13 cellular contexts compared by ENCODE assay signal in genomic region chr2:232598293-232598692, GRCh38. TPM values are rescaled to one million over a fixed set of nuclear protein-coding genes. Genes with fewer than 3 reads are reported as not detected.
DNase-seq lines count a peak whose midpoint lies in the region; ATAC-seq, FAIRE-seq and TF ChIP-seq lines count a peak whose summit lies in the region.
"Had no signal": no experiment of that assay in that cellular context is flagged by ENCODE, and none has a peak within 500 bp of the region (broad histone marks: within the 10 kb centered on the region; RNA-seq: fewer than 3 reads in every experiment).

No MANE protein-coding gene starts in this region.

- CTCF ChIA-PET in HCT116 (lab: Charles Lee) = no interaction called here

- no peaks in the 10 kb centered on the region for H3K36me3 ChIP-seq in HCT116 (ENCODE audit: control insufficient read depth in 1 of 2, insufficient read depth in 2 of 2, low read length in 2 of 2)
- no peaks in the 10 kb centered on the region for H3K36me3 ChIP-seq in kidney (ENCODE audit: control insufficient read depth in 1 of 2, insufficient read depth in 2 of 2, low read length in 2 of 2)
- no peaks in the 10 kb centered on the region for H3K36me3 ChIP-seq in Peyer's patch
- H3K36me3 ChIP-seq: BLaER1 treated with 17β-estradiol and CSF1 and Interleukin-3, amounts not matched to agents 10 nM and 100 nM had no signal

- ATAC-seq in HCT116 (0 out of 2 replicates have a peak, but pooled peaks have one; percentile 47), esophagus mucosa (peak; percentile 32)

- peak; percentile 34 for DNase-seq in ELF-1 (ENCODE audit: low read depth, low spot score)
- DNase-seq in HCT116 (ENCODE audit: low read depth, low spot score) = no peak
- peak; percentile 27 for DNase-seq in kidney
- DNase-seq in NCI-H526 (lab: John Stamatoyannopoulos, UW) = no peak
- DNase-seq in mesenteric fat pad (ENCODE audit: low spot score) = no peak
- DNase-seq in Peyer's patch = no peak
- DNase-seq: 8988T; CD4-positive, CD25-positive, alpha-beta regulatory T cell; DMS53; GOT3 had no signal

- no peaks in the 10 kb centered on the region for H3K9me2 ChIP-seq in HCT116 (ENCODE audit: insufficient read depth)

- H3K9me3 ChIP-seq in HCT116 (ENCODE audit: control insufficient read depth in 1 of 2, insufficient read depth in 1 of 2, low read depth in 1 of 2, low read length in 2 of 2) (no peaks in the 10 kb centered on the region), kidney (ENCODE audit: control insufficient read depth in 1 of 2, low read length in 2 of 2) (no peaks in the 10 kb centered on the region), Peyer's patch (no peaks in the 10 kb centered on the region)
- H3K9me3 ChIP-seq: BLaER1 treated with 17β-estradiol and CSF1 and Interleukin-3, amounts not matched to agents 10 nM and 100 nM had no signal

- no peak for FAIRE-seq in kidney (lab: Jason Lieb, UNC)
- FAIRE-seq: GM18507 had no signal

- POLR2A ChIA-PET in HCT116 (lab: Charles Lee) = no interaction called here

- H3K4me3 ChIP-seq in HCT116 (replicated peaks in 1 of 2; ENCODE audit: low read depth in 1 of 2, low read length in 2 of 2) (no peak overlapping the region), kidney (ENCODE audit: low read length in 2 of 2) (no peak overlapping the region), Peyer's patch (no peak overlapping the region)
- H3K4me3 ChIP-seq: BLaER1 treated with 17β-estradiol and CSF1 and Interleukin-3, amounts not matched to agents 10 nM and 100 nM had no signal

- no peak overlapping the region for H2AFZ ChIP-seq in HCT116 (ENCODE audit: low read depth, low read length, poor library complexity, severe bottlenecking)

- H3K9ac ChIP-seq in HCT116 (ENCODE audit: low read length) (no peak overlapping the region), kidney (ENCODE audit: low read length in 2 of 2) (no peak overlapping the region)
- H3K9ac ChIP-seq: BLaER1 treated with 17β-estradiol and CSF1 and Interleukin-3, amounts not matched to agents 10 nM and 100 nM had no signal

- H3K27me3 ChIP-seq in HCT116 (ENCODE audit: insufficient read depth, low read length) (no peaks in the 10 kb centered on the region), Peyer's patch (no peaks in the 10 kb centered on the region)
- H3K27me3 ChIP-seq: BLaER1 treated with 17β-estradiol and CSF1 and Interleukin-3, amounts not matched to agents 10 nM and 100 nM had no signal

- intact Hi-C loops in HCT116 (cut with micrococcal nuclease) (no loop called here), kidney (cut with DNase I) (no loop called here)

- no peak overlapping the region for H3K27ac ChIP-seq in HCT116 (ENCODE audit: low read depth, low read length)
- H3K27ac ChIP-seq in kidney (ENCODE audit: low read depth in 2 of 2, low read length in 2 of 2) = no peak overlapping the region
- H3K27ac ChIP-seq in Peyer's patch = no peak overlapping the region
- H3K27ac ChIP-seq: BLaER1 treated with 17β-estradiol and CSF1 and Interleukin-3, amounts not matched to agents 10 nM and 100 nM had no signal

- TF ChIP-seq RAD21 in HCT116 (IDR thresholded peaks at IDR 0.05; ENCODE audit: low read depth) = no peak

- TF ChIP-seq POLR2A in HCT116 (IDR thresholded peaks at IDR 0.05; ENCODE audit: borderline replicate concordance, extremely low read depth, insufficient read depth, insufficient read length) (no peak), Peyer's patch (IDR thresholded peaks at IDR 0.05) (no peak)

- BruUV-seq in HCT116 (replicated peaks; lab: Mats Ljungman, UMichigan) = no TSS peak

- H3K4me1 ChIP-seq in HCT116 (ENCODE audit: control insufficient read depth in 1 of 2, insufficient read depth in 2 of 2, low read length in 2 of 2) (peaks cover 6 to 9% of the 10 kb centered on the region in 2 experiments), kidney (ENCODE audit: control insufficient read depth in 1 of 2, insufficient read depth in 1 of 2, low read depth in 1 of 2, low read length in 2 of 2) (peaks cover 0 to 2% of the 10 kb centered on the region in 2 donors), Peyer's patch (peaks cover 0 to 7% (median 0%) of the 10 kb centered on the region in 4 donors)

- H3K79me2 ChIP-seq in HCT116 (ENCODE audit: insufficient read depth, low read length) = no peaks in the 10 kb centered on the region

- H4K20me1 ChIP-seq in HCT116 (ENCODE audit: insufficient read depth) = no peaks in the 10 kb centered on the region
- H4K20me1 ChIP-seq: BLaER1 treated with 17β-estradiol and CSF1 and Interleukin-3, amounts not matched to agents 10 nM and 100 nM had no signal

- TF ChIP-seq CTCF in HCT116 (IDR thresholded peaks at IDR 0.05 in 2 of 3, conservative IDR thresholded peaks at IDR 0.05 in 1 of 3; ENCODE audit: borderline replicate concordance in 1 of 3, insufficient read depth in 1 of 3, low read depth in 2 of 3, low read length in 2 of 3) (no peak), kidney (IDR thresholded peaks at IDR 0.05; ENCODE audit: borderline replicate concordance, extremely low read depth, insufficient read depth) (no peak), Peyer's patch (IDR thresholded peaks at IDR 0.05) (no peak)

- RAD21 ChIA-PET in HCT116 (lab: Charles Lee; ENCODE audit: low non-redundant PET in 1 of 2, low total read pairs in 2 of 2, uncharacterized antibody in 2 of 2, unreplicated experiment in 2 of 2) = no interaction called here

- no peak overlapping the region for H3K4me2 ChIP-seq in HCT116 (ENCODE audit: low read length)
- H3K4me2 ChIP-seq: BLaER1 treated with 17β-estradiol and CSF1 and Interleukin-3, amounts not matched to agents 10 nM and 100 nM had no signal

TF ChIP-seq in HCT116, 20 proteins besides CTCF, POLR2A, EP300 and RAD21:
- TF ChIP-seq EGR1 (IDR thresholded peaks at IDR 0.05; ENCODE audit: low read depth) (no peak), SIN3A (IDR thresholded peaks at IDR 0.05; ENCODE audit: low read depth) (no peak), ELF1 (IDR thresholded peaks at IDR 0.05; ENCODE audit: borderline replicate concordance, low read depth) (no peak), SRF (IDR thresholded peaks at IDR 0.05; ENCODE audit: low read depth) (no peak), ZBTB33 (IDR thresholded peaks at IDR 0.05; ENCODE audit: extremely low read depth, insufficient replicate concordance, low read length) (no peak), REST (IDR thresholded peaks at IDR 0.05; ENCODE audit: low read depth) (no peak)

RNA-seq across cellular contexts. Expression of gene EFHD1, which starts 35.1 kb away (rescaled TPM):
- total RNA-seq in HCT116 (2021; ENCODE audit: unreplicated experiment) (0.52 TPM), esophagus mucosa (1.1 TPM), kidney (129 TPM), mesenteric fat pad (18.0 TPM), Peyer's patch (10 to 100 TPM in 2 of 4 donors, 1 to 10 TPM in 2; 1.9 to 14.9 (median 8.9) TPM)
- 0.27 and 0.70 TPM in 2 replicates for polyA plus RNA-seq in HCT116 (2012)
- polyA plus RNA-seq in kidney (ENCODE audit: insufficient read depth, low read depth, low replicate concordance) = 280 TPM

RNA-seq across cellular contexts. Expression of gene EIF4E2, which starts 47.8 kb away (rescaled TPM):
- total RNA-seq in HCT116 (2021; ENCODE audit: unreplicated experiment) (58.6 TPM), esophagus mucosa (55.7 TPM), kidney (79.2 TPM), mesenteric fat pad (46.9 TPM), Peyer's patch (10 to 100 TPM; 33.0 to 51.8 (median 44.1) TPM)
- 63.5 and 66.7 TPM in 2 replicates for polyA plus RNA-seq in HCT116 (2012)
- 78.3 TPM for polyA plus RNA-seq in kidney (ENCODE audit: insufficient read depth, low read depth, low replicate concordance)

RNA-seq across cellular contexts. Expression of gene TIGD1, which starts 47.9 kb away (rescaled TPM):
- total RNA-seq in HCT116 (2021; ENCODE audit: unreplicated experiment) (6.0 TPM), esophagus mucosa (2.5 TPM), kidney (7.0 TPM), mesenteric fat pad (2.2 TPM), Peyer's patch (10 to 100 TPM in 3 of 4 donors, 1 to 10 TPM in 1; 8.6 to 31.4 (median 13.4) TPM)
- polyA plus RNA-seq in HCT116 (2012) = 1.5 and 1.6 TPM in 2 replicates
- 4.8 TPM for polyA plus RNA-seq in kidney (ENCODE audit: insufficient read depth, low read depth, low replicate concordance)

RNA-seq across cellular contexts. Expression of gene CHRNG, which starts 58.8 kb away (rescaled TPM):
- total RNA-seq in HCT116 (2021; ENCODE audit: unreplicated experiment) (not detected), esophagus mucosa (not detected), kidney (not detected), mesenteric fat pad (not detected), Peyer's patch (not detected)
- 0.15 and 0.21 TPM in 2 replicates for polyA plus RNA-seq in HCT116 (2012)
- polyA plus RNA-seq in kidney (ENCODE audit: insufficient read depth, low read depth, low replicate concordance) = not detected
- total RNA-seq: CD4-positive, CD25-positive, alpha-beta regulatory T cell had no signal

Comparison
In these comparisons a context has a peak if more than half of its experiments do, and no peak if none do; other contexts are left out.
1. DNase-seq: peak in ELF-1 (single experiment) and kidney (single experiment); none in HCT116 (single experiment), NCI-H526 (0 of 2), mesenteric fat pad (single experiment) and Peyer's patch (0 of 3).